In genomic region chr17:16212793-16213192, GRCh38 we compare ENCODE assay signal across 1 cellular context.
TF ChIP-seq lines count a peak whose summit lies in the region.

No MANE protein-coding gene starts in this region.

TF ChIP-seq in A549, 52 proteins besides CTCF, POLR2A, EP300 and RAD21 (continued from another document):
- TF ChIP-seq HMGXB4 (CRISPR knock-in tag; IDR thresholded peaks at IDR 0.05; ENCODE audit: borderline replicate concordance) = no peak
